Comparison of ENCODE assay signal across 8 cellular contexts in the genomic region with DNA sequence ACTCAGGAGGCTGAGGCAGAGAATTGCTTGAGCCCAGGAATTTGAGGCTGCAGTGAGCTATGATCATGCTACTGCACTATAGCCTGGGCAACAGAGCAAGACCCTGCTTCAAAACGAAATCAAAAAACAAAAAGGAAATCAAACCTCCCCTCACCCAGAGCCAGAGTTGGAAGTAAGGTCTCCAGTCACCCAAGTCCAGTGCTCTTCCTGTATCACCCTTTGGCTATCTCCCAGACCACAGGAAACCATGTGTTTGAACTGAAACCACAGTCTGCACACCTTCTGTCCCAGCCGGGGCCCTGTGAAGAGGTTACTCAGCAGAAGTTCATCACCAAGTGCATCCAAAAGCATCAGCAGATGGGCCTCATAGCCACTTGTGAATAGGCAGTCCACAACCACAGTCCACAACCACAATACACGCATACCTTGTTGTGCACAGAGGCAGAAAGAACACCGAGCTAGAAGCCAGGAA.
DNase-seq lines count a peak whose midpoint lies in the region; ATAC-seq lines count a peak whose summit lies in the region.

No MANE protein-coding gene starts in this region.

- H3K4me3 ChIP-seq in duodenal mucosa (ENCODE audit: low read depth in 1 of 2, low read length in 2 of 2) (peak overlapping the region; percentile 16 to 33), rectal smooth muscle tissue (ENCODE audit: low read length) (peak overlapping the region; percentile 42)

- no peaks in the 10 kb centered on the region for H3K9me3 ChIP-seq in duodenal mucosa (ENCODE audit: control insufficient read depth in 1 of 2, low read length in 2 of 2)

- peaks cover 41 to 59% of the 10 kb centered on the region in 2 donors for H3K4me1 ChIP-seq in duodenal mucosa (ENCODE audit: control insufficient read depth in 1 of 2, insufficient read depth in 2 of 2, low read length in 2 of 2)
- H3K4me1 ChIP-seq in rectal smooth muscle tissue (ENCODE audit: control insufficient read depth, insufficient read depth, low read length) = peaks cover 30% of the 10 kb centered on the region

- peak overlapping the region; percentile 15 for H3K27ac ChIP-seq in duodenal mucosa (ENCODE audit: low read depth, low read length)
- H3K27ac ChIP-seq in rectal smooth muscle tissue (ENCODE audit: low read depth, low read length) = peak overlapping the region; percentile 57

- H3K9ac ChIP-seq in duodenal mucosa (ENCODE audit: low read depth in 1 of 2, low read length in 2 of 2) = no peak overlapping the region
- H3K9ac ChIP-seq in rectal smooth muscle tissue (ENCODE audit: low read length) = no peak overlapping the region

- ATAC-seq in GM19328 (IDR thresholded peaks at IDR 0.05; ENCODE audit: unreplicated experiment) = no peak

- DNase-seq in activated gamma-delta T cell treated with Interleukin-2 at 50 U/mL for 16 hours = peak; percentile 72
- no peak for DNase-seq in activated gamma-delta T cell (lab: John Stamatoyannopoulos, UW)
- DNase-seq in T-helper 1 cell = peak in 3 of 5 donors; percentile 41 to 79 (median 44)
- no peak for DNase-seq in COLO829 (ENCODE audit: low spot score)
- DNase-seq in head of caudate nucleus = no peak

- intact Hi-C loops in head of caudate nucleus (cut with DNase I) = no loop called here

- H3K36me3 ChIP-seq in duodenal mucosa (ENCODE audit: control insufficient read depth in 1 of 2, insufficient read depth in 2 of 2, low read length in 2 of 2) = peaks cover 5 to 19% of the 10 kb centered on the region in 2 donors
- H3K36me3 ChIP-seq in rectal smooth muscle tissue (ENCODE audit: control insufficient read depth, insufficient read depth, low read length) = peaks cover 9% of the 10 kb centered on the region

- H3K27me3 ChIP-seq in duodenal mucosa (ENCODE audit: control insufficient read depth in 1 of 2, insufficient read depth in 2 of 2, low read length in 2 of 2) (no peaks in the 10 kb centered on the region), rectal smooth muscle tissue (ENCODE audit: control insufficient read depth, insufficient read depth, low read length) (no peaks in the 10 kb centered on the region)

Comparison
In these comparisons a context has a peak if more than half of its experiments do, and no peak if none do; other contexts are left out.
1. DNase-seq: peak in activated gamma-delta T cell treated with Interleukin-2 at 50 U/mL for 16 hours (single experiment) and T-helper 1 cell (3 of 5); none in activated gamma-delta T cell (single experiment), COLO829 (single experiment) and head of caudate nucleus (0 of 42).